In the genomic region with DNA sequence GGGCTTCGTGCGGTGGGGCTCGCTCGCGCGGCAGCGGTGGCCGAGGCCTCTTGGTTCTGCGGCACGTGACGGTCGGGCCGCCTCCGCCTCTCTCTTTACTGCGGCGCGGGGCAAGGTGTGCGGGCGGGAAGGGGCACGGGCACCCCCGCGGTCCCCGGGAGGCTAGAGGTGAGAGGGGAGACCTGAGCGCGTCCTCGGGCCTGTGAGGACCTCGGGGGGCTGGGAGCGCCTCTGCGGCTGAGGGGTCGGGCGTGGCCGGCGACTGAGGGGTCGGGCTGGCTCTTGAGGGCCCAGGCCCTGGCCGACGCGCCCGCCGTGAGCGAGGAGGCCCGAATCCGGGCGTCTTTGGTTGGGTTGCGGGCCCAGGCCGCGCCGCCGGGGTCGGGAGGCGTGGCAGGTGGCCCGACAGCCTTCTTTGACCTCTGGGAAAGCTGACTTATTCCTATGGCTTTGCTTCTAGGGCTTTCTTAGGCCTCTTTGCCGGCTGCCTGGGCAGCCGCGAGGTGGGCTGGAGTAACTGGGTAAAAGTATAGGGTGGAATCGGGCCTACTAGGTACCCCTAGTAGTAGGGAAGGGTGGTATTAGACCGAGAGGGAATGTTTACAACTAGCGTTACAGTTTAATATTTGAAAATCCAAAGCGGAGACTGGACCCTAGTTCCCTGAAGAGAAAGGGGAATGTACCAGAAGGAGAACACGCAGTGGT, we compare ENCODE assay signal across 8 cellular contexts. TPM values are rescaled to one million over a fixed set of nuclear protein-coding genes. Genes with fewer than 3 reads are reported as not detected.
DNase-seq lines count a peak whose midpoint lies in the region; ATAC-seq and TF ChIP-seq lines count a peak whose summit lies in the region.

TSS of gene CANX (plus strand) at position 33 of the 705 bp plus-strand sequence. CDS start 6,715 bp downstream, outside the sequence.

- H3K9me3 Mint-ChIP-seq in natural killer cell, result no peaks in the 10 kb centered on the region

- TF ChIP-seq CTCF in natural killer cell (IDR thresholded peaks at IDR 0.05), result no peak

- H3K27ac Mint-ChIP-seq in natural killer cell, result peak within 1 kb of the TSS; percentile 94 to 99

- no peaks in the 10 kb centered on the region for H3K36me3 Mint-ChIP-seq in natural killer cell

- no peaks in the 10 kb centered on the region for H3K27me3 Mint-ChIP-seq in natural killer cell (ENCODE audit: low read depth in 2 of 2)

- peak; percentile 37 for DNase-seq in CD1c-positive myeloid dendritic cell (ENCODE audit: extremely low spot score)
- peak; percentile 16 for DNase-seq in SK-MEL-5 (ENCODE audit: low read depth, low spot score)
- DNase-seq in natural killer cell, result no peak
- DNase-seq in NCI-H2029 (lab: John Stamatoyannopoulos, UW), result no peak
- DNase-seq in hepatic stellate cell (ENCODE audit: low spot score), result no peak

- ATAC-seq in GM21825 (IDR thresholded peaks at IDR 0.05; ENCODE audit: unreplicated experiment) (peak; percentile 6), esophagus mucosa (peak; percentile 14), natural killer cell (peak in 2 of 3 donors; percentile 7 to 8), HG03097 (IDR thresholded peaks at IDR 0.05; ENCODE audit: low FRiP score, unreplicated experiment) (no peak)

- peaks cover 53 to 58% of the 10 kb centered on the region in 2 donors for H3K4me1 Mint-ChIP-seq in natural killer cell

- in situ Hi-C loops in SK-MEL-5 (cut with HindIII; ENCODE audit: low pct_unique_long_range_greater_than_20kb, low sequenced_read_pairs), result no loop called here

- H3K4me3 Mint-ChIP-seq in natural killer cell, result peak within 1 kb of the TSS; percentile 97

- intact Hi-C loops in natural killer cell (cut with micrococcal nuclease), result loop anchor here (1.0 kb wide), 3 partner anchors 21 to 76 kb away; partner anchors contain the start of genes HNRNPH1 and MAML1

RNA-seq across cellular contexts. Expression of gene CANX, which starts in this region (rescaled TPM):
- 621 and 714 TPM in 2 replicates for total RNA-seq in SK-MEL-5 (2014; rRNA removed; shearing (Covaris generic))
- 366 and 459 TPM in 2 replicates for polyA plus RNA-seq in SK-MEL-5 (2015; cell fraction: cytosol; rRNA removed)
- polyA plus RNA-seq in SK-MEL-5 (2015; cell fraction: nucleus; rRNA removed), result 74.4 and 90.7 TPM in 2 replicates
- total RNA-seq in esophagus mucosa, result 375 TPM
- total RNA-seq in natural killer cell, result 100 to 1,000 TPM; 233 to 291 (median 260) TPM

Comparison
In these comparisons a context has a peak if more than half of its experiments do, and no peak if none do; other contexts are left out.
1. DNase-seq: peak in CD1c-positive myeloid dendritic cell (single experiment) and SK-MEL-5 (single experiment); none in natural killer cell (single experiment), NCI-H2029 (single experiment) and hepatic stellate cell (single experiment).